ENCODE assay signal across 1 cellular context in genomic region chr6:166450167-166450873, GRCh38.
TF ChIP-seq lines count a peak whose summit lies in the region.

No MANE protein-coding gene starts in this region.

TF ChIP-seq in HEK293, 187 proteins besides CTCF, POLR2A, EP300 and RAD21 (continued from another document):
- no peak for TF ChIP-seq ZNF76 (tag by site-specific recombination; IDR thresholded peaks at IDR 0.05; ENCODE audit: borderline replicate concordance, low read depth)
- TF ChIP-seq ZNF211 (tag by site-specific recombination; IDR thresholded peaks at IDR 0.05; ENCODE audit: low read depth): no peak
- no peak for TF ChIP-seq ZNF785 (tag by site-specific recombination; IDR thresholded peaks at IDR 0.05)
- TF ChIP-seq ZNF518A (tag by site-specific recombination; conservative IDR thresholded peaks at IDR 0.05; ENCODE audit: low read depth): no peak
- no peak for TF ChIP-seq ZNF555 (tag by site-specific recombination; conservative IDR thresholded peaks at IDR 0.05)
- no peak for TF ChIP-seq ZBTB20 (tag by site-specific recombination; IDR thresholded peaks at IDR 0.05)
- TF ChIP-seq ZFHX2 (tag by site-specific recombination; conservative IDR thresholded peaks at IDR 0.05): no peak
TF ChIP-seq in HEK293: peak in this region for 2.
